Comparison of ENCODE assay signal across 9 cellular contexts in the genomic region with DNA sequence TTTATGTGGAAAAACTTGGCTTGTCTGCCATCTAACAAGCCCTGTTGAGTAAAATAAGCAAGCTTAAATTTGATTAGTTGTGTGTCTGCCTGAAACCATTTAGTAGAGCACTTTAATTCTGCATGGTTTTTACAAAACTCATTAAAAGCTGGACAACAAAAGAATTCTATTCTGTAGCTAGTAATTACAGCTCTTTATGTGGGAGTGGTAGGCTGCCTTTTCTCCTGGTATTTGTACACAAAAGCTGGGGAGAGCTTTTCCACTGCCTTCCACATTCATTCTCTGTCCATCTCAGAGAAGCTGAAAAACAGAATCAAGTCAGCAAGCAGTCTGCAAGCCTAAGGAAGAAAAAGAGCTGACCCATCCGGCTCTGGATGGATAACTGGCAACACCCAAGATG. TPM values are rescaled to one million over a fixed set of nuclear protein-coding genes. Genes with fewer than 3 reads are reported as not detected.
DNase-seq lines count a peak whose midpoint lies in the region; ATAC-seq and TF ChIP-seq lines count a peak whose summit lies in the region.
"Had no signal": no experiment of that assay in that cellular context is flagged by ENCODE, and none has a peak within 500 bp of the region (broad histone marks: within the 10 kb centered on the region; RNA-seq: fewer than 3 reads in every experiment).

No MANE protein-coding gene starts in this region.

- H3K9me3 ChIP-seq in T-helper 17 cell (ENCODE audit: control insufficient read depth, low read length, poor library complexity, severe bottlenecking), result no peaks in the 10 kb centered on the region
- H3K9me3 ChIP-seq in gastroesophageal sphincter, result no peaks in the 10 kb centered on the region

- H3K4me3 Mint-ChIP-seq in IgD-negative memory B cell, result peak overlapping the region in 3 of 4 donors; percentile 73 to 86 (median 80)
- no peak overlapping the region for H3K4me3 Mint-ChIP-seq in T-helper 17 cell
- H3K4me3 Mint-ChIP-seq in stimulated activated effector memory CD8-positive, alpha-beta T cell treated with anti-CD3 and anti-CD28 coated beads, Interleukin-12 subunit alpha, Interleukin-12 subunit beta, amount 100 ng/mL, for 72 hours, result peak overlapping the region; percentile 86

- peak overlapping the region; percentile 70 to 90 for H3K4me3 ChIP-seq in gastroesophageal sphincter

- H3K36me3 ChIP-seq in gastroesophageal sphincter, result peaks cover 0 to 24% of the 10 kb centered on the region in 2 donors

- peak overlapping the region; percentile 68 to 96 (median 87) for H3K27ac ChIP-seq in gastroesophageal sphincter

- no peak for TF ChIP-seq CTCF in gastroesophageal sphincter (IDR thresholded peaks at IDR 0.05)

- H3K27me3 Mint-ChIP-seq in IgD-negative memory B cell (peaks cover 23% of the 10 kb centered on the region), T-helper 17 cell (peaks cover 5% of the 10 kb centered on the region)

- no peak for TF ChIP-seq EP300 in gastroesophageal sphincter (IDR thresholded peaks at IDR 0.05)

- H3K9me3 Mint-ChIP-seq in IgD-negative memory B cell, result no peaks in the 10 kb centered on the region
- H3K9me3 Mint-ChIP-seq in stimulated activated effector memory CD8-positive, alpha-beta T cell treated with anti-CD3 and anti-CD28 coated beads, Interleukin-12 subunit alpha, Interleukin-12 subunit beta, amount 100 ng/mL, for 72 hours, result no peaks in the 10 kb centered on the region

- no peak for ATAC-seq in T-helper 17 cell
- ATAC-seq in gastroesophageal sphincter, result no peak
- no peak for ATAC-seq in stimulated activated effector memory CD8-positive, alpha-beta T cell treated with anti-CD3 and anti-CD28 coated beads, Interleukin-12 subunit alpha, Interleukin-12 subunit beta, amount 100 ng/mL, for 72 hours
- ATAC-seq in GM21367 (IDR thresholded peaks at IDR 0.05; ENCODE audit: unreplicated experiment), result no peak

- no peaks in the 10 kb centered on the region for H3K36me3 Mint-ChIP-seq in IgD-negative memory B cell
- H3K36me3 Mint-ChIP-seq in T-helper 17 cell (ENCODE audit: low read depth), result no peaks in the 10 kb centered on the region
- H3K36me3 Mint-ChIP-seq in stimulated activated effector memory CD8-positive, alpha-beta T cell treated with anti-CD3 and anti-CD28 coated beads, Interleukin-12 subunit alpha, Interleukin-12 subunit beta, amount 100 ng/mL, for 72 hours, result peaks cover 58% of the 10 kb centered on the region

- 13 to 22% methylated on average over 1 of the region's 1 CpG for WGBS in gastroesophageal sphincter (ENCODE audit: low coverage in 1 of 2), 2 donors

- H3K4me1 ChIP-seq in gastroesophageal sphincter, result peaks cover 0 to 64% (median 3%) of the 10 kb centered on the region in 3 donors

- no peak for TF ChIP-seq POLR2A in gastroesophageal sphincter (IDR thresholded peaks at IDR 0.05)

- peaks cover 9 to 22% (median 17%) of the 10 kb centered on the region in 3 donors for H3K4me1 Mint-ChIP-seq in IgD-negative memory B cell
- peaks cover 20% of the 10 kb centered on the region for H3K4me1 Mint-ChIP-seq in T-helper 17 cell
- H3K4me1 Mint-ChIP-seq in stimulated activated effector memory CD8-positive, alpha-beta T cell treated with anti-CD3 and anti-CD28 coated beads, Interleukin-12 subunit alpha, Interleukin-12 subunit beta, amount 100 ng/mL, for 72 hours, result peaks cover 33% of the 10 kb centered on the region

- DNase-seq in T-helper 17 cell, result no peak
- no peak for DNase-seq in stimulated activated effector memory CD8-positive, alpha-beta T cell treated with anti-CD3 and anti-CD28 coated beads, Interleukin-12 subunit alpha, Interleukin-12 subunit beta, amount 100 ng/mL, for 72 hours (ENCODE audit: low spot score in 2 of 2)
- DNase-seq in NCI-H1694 (lab: John Stamatoyannopoulos, UW), result no peak
- no peak for DNase-seq in SKM-1 (lab: John Stamatoyannopoulos, UW; ENCODE audit: unreplicated experiment)
- DNase-seq: MM.1S, occipital lobe had no signal

- no peaks in the 10 kb centered on the region for H3K27me3 ChIP-seq in gastroesophageal sphincter

- no peak overlapping the region for H3K27ac Mint-ChIP-seq in IgD-negative memory B cell
- peak overlapping the region; percentile 82 for H3K27ac Mint-ChIP-seq in T-helper 17 cell
- H3K27ac Mint-ChIP-seq in stimulated activated effector memory CD8-positive, alpha-beta T cell treated with anti-CD3 and anti-CD28 coated beads, Interleukin-12 subunit alpha, Interleukin-12 subunit beta, amount 100 ng/mL, for 72 hours, result peak overlapping the region; percentile 83

RNA-seq across cellular contexts. Expression of gene ETS2, which starts 1.8 kb away (rescaled TPM):
- 2.8 TPM for polyA plus RNA-seq in IgD-negative memory B cell
- 10 to 100 TPM in 1 of 2 donors, 1 to 10 TPM in 1; 8.1 to 10.9 TPM for total RNA-seq in T-helper 17 cell
- total RNA-seq in gastroesophageal sphincter, result 100 to 1,000 TPM in 1 of 4 donors, 10 to 100 TPM in 3; 50.9 to 169 (median 63.5) TPM

Comparison
In these comparisons a context has a peak if more than half of its experiments do, and no peak if none do; other contexts are left out.
1. H3K27ac Mint-ChIP-seq: peak in T-helper 17 cell (single experiment) and stimulated activated effector memory CD8-positive, alpha-beta T cell treated with anti-CD3 and anti-CD28 coated beads, Interleukin-12 subunit alpha, Interleukin-12 subunit beta, amount 100 ng/mL, for 72 hours (single experiment); none in IgD-negative memory B cell (0 of 3).
2. RNA of gene ETS2, which starts 1.8 kb away (total RNA-seq): 50.9 to 169 TPM in gastroesophageal sphincter; 8.1 to 10.9 TPM in T-helper 17 cell; every median in the first group is over 4 times any median in the second.